In the genomic region with DNA sequence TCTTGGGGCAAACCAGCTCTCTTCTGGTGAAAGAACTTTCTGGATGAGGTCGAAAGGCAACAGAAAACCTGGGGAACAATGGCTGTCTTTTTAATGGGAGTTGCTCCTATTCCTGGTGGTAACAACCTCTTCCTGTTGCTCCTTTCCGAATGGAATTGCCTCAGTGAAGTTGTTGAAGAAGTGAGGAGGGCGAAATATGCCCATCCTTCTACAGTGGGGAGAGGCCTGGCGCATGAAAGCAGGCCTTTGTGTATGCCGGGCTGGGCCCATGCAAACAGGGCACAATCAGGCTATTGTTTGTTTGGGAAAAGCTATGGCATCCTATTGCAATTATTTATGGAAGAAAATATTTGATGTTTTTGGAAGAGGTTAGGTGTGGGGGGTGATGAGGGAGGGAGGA, we compare ENCODE assay signal across 25 cellular contexts.
DNase-seq lines count a peak whose midpoint lies in the region; ATAC-seq, FAIRE-seq and TF ChIP-seq lines count a peak whose summit lies in the region.
"Had no signal": no experiment of that assay in that cellular context is flagged by ENCODE, and none has a peak within 500 bp of the region (broad histone marks: within the 10 kb centered on the region; RNA-seq: fewer than 3 reads in every experiment).

No MANE protein-coding gene starts in this region.

- no peak overlapping the region for H2BK15ac ChIP-seq in H1 (ENCODE audit: low read length)

- H3K79me2 ChIP-seq in H1 (ENCODE audit: control insufficient read depth in 1 of 2, insufficient read depth in 2 of 2, low read length in 2 of 2) = peaks cover 0 to 88% of the 10 kb centered on the region in 2 experiments; a peak in 3 of 4 replicates

- no peak overlapping the region for H2BK5ac ChIP-seq in H1 (ENCODE audit: low read depth, low read length)

- H3K27ac ChIP-seq in breast epithelium = peak overlapping the region; percentile 3 to 75
- no peak overlapping the region for H3K27ac ChIP-seq in H1 (ENCODE audit: low read depth, low read length)
- H3K27ac ChIP-seq: 22Rv1, thoracic aorta had no signal

- no peak overlapping the region for H2AFZ ChIP-seq in H1 (ENCODE audit: low read length)

- peaks cover 22% of the 10 kb centered on the region for H3K79me1 ChIP-seq in H1 (ENCODE audit: low read depth, low read length)

- no peak overlapping the region for H2BK120ac ChIP-seq in H1 (replicated peaks; ENCODE audit: low read depth, low read length)

- H3K9ac ChIP-seq in H1 (replicated peaks in 1 of 4; ENCODE audit: extremely low read depth in 1 of 4, low read depth in 3 of 4, low read length in 3 of 4) = no peak overlapping the region

- peaks cover 10% of the 10 kb centered on the region for H3K4me1 Mint-ChIP-seq in MCF 10A (ENCODE audit: insufficient read depth, unreplicated experiment)

- H3K27me3 Mint-ChIP-seq in MCF 10A (ENCODE audit: insufficient read depth, unreplicated experiment) = no peaks in the 10 kb centered on the region
- H3K27me3 Mint-ChIP-seq: naive thymus-derived CD8-positive, alpha-beta T cell had no signal

- H3K36me3 Mint-ChIP-seq in MCF 10A (ENCODE audit: insufficient read depth, unreplicated experiment) = no peaks in the 10 kb centered on the region

- peaks cover 0 to 5% of the 10 kb centered on the region in 2 donors for H3K4me1 ChIP-seq in breast epithelium
- H3K4me1 ChIP-seq in H1 (replicated peaks in 1 of 4; ENCODE audit: control insufficient read depth in 3 of 4, insufficient read depth in 4 of 4, low read length in 3 of 4) = peaks cover 4 to 26% (median 8%) of the 10 kb centered on the region in 4 experiments; a peak in 6 of 7 replicates

- H2BK12ac ChIP-seq in H1 (ENCODE audit: low read depth, low read length) = no peak overlapping the region

- BruUV-seq in MCF 10A (replicated peaks; lab: Mats Ljungman, UMichigan) = no TSS peak

- POLR2A ChIA-PET in MCF 10A (lab: Yijun Ruan, JAX) (no interaction called here), H1 (lab: Charles Lee; ENCODE audit: partially characterized antibody) (interaction anchor here (1.3 kb wide), 1 partner anchor 24 kb away, joined by 3 read pairs; no protein-coding TSS in a partner anchor)

- no peak overlapping the region for H3K18ac ChIP-seq in H1 (ENCODE audit: extremely low read depth, low read length)

- no peak for TF ChIP-seq POLR2A in breast epithelium (IDR thresholded peaks at IDR 0.05)
- no peak for TF ChIP-seq POLR2A in H1 (IDR thresholded peaks at IDR 0.05; ENCODE audit: control extremely low read depth in 1 of 2, low read depth in 2 of 2, low read length in 2 of 2)

- H2AK5ac ChIP-seq in H1 (ENCODE audit: low read depth, low read length) = no peak overlapping the region

- intact Hi-C loops in breast epithelium (cut with DNase I; ENCODE audit: low total_unique reads) (no loop called here), MCF 10A (cut with micrococcal nuclease) (no loop called here)

- H3K27ac Mint-ChIP-seq in MCF 10A (ENCODE audit: low read depth, unreplicated experiment) = no peak overlapping the region
- H3K27ac Mint-ChIP-seq: activated T-cell treated with anti-CD3 and anti-CD28 coated beads, Interleukin-2, amount 50 U/mL, for 72 hours had no signal

- 0 out of 2 replicates have a peak overlapping the region, but pooled peaks have one; percentile 36 for H2BK20ac ChIP-seq in H1 (ENCODE audit: low read length)

- CTCF ChIA-PET in MCF 10A (lab: Yijun Ruan, JAX) = no interaction called here
- CTCF ChIA-PET in H1 (lab: Charles Lee; ENCODE audit: partially characterized antibody) = interaction anchor here (1.0 to 3.1 kb wide), 6 partner anchors 8 to 67 kb away, joined by 3 to 16 read pairs (median 5); no protein-coding TSS in a partner anchor

- H3K36me3 ChIP-seq in breast epithelium (no peaks in the 10 kb centered on the region), H1 (ENCODE audit: control insufficient read depth in 2 of 4, insufficient read depth in 4 of 4, low read length in 3 of 4) (no peaks in the 10 kb centered on the region)
- H3K36me3 ChIP-seq: thoracic aorta had no signal

- no peak overlapping the region for H4K8ac ChIP-seq in H1 (ENCODE audit: extremely low read depth, insufficient read depth, low read length)

- peak in 1 of 2 donors; percentile 43 for DNase-seq in breast epithelium (ENCODE audit: low spot score in 2 of 2)
- DNase-seq in MCF 10A (ENCODE audit: unreplicated experiment) = no peak
- DNase-seq in H1 (ENCODE audit: low read depth in 1 of 2, low spot score in 2 of 2) = no peak
- peak in 47 of 56 donors; percentile 6 to 77 (median 55) for DNase-seq in nucleus accumbens (lab: John Stamatoyannopoulos, UW)
- no peak for DNase-seq in activated effector memory CD4-positive, alpha-beta T cell treated with anti-CD3 and anti-CD28 coated beads, Interleukin-2, amount 50 U/mL, for 16 hours
- no peak for DNase-seq in glomerular visceral epithelial cell (ENCODE audit: extremely low spot score)
- DNase-seq in GM19238 (ENCODE audit: insufficient read length, low spot score) = no peak
- DNase-seq: activated CD4-positive, alpha-beta T cell treated with anti-CD3 and anti-CD28 coated beads for 4 hours; activated naive CD4-positive, alpha-beta T cell treated with anti-CD3 and anti-CD28 coated beads, Interleukin-2, amount 50 U/mL, for 16 hours; activated T-cell treated with anti-CD3 and anti-CD28 coated beads, Interleukin-2, amount 50 U/mL, for 72 hours; AML-193; COR-L47; DND-41; glutamatergic neuron; naive thymus-derived CD8-positive, alpha-beta T cell; NCI-H1105; NCI-H2029 treated with DMSO at 0.1 percent for 48 hours; NCI-H345; NCI-H774; Right ventricle myocardium superior; stimulated activated CD4-positive, alpha-beta T cell treated with anti-CD3 and anti-CD28 coated beads, Interleukin-1b, Interleukin-23, amount 100 ng/mL, for 48 hours had no signal

- FAIRE-seq in H1 (lab: Jason Lieb, UNC) = no peak
- FAIRE-seq: GM12891 had no signal

- no peaks in the 10 kb centered on the region for H3K9me3 Mint-ChIP-seq in MCF 10A (ENCODE audit: unreplicated experiment)

- H4K20me1 ChIP-seq in H1 (replicated peaks in 1 of 2; ENCODE audit: control insufficient read depth in 1 of 2, insufficient read depth in 2 of 2, low read length in 2 of 2) = peaks cover 1 to 7% of the 10 kb centered on the region in 2 experiments

- H3K4ac ChIP-seq in H1 (replicated peaks; ENCODE audit: insufficient read length, low read depth, low read length) = no peak overlapping the region

- H3K27me3 ChIP-seq in breast epithelium (no peaks in the 10 kb centered on the region), H1 (replicated peaks in 1 of 4; ENCODE audit: control insufficient read depth in 3 of 4, extremely low read depth in 1 of 4, insufficient read depth in 3 of 4, low read length in 3 of 4) (no peaks in the 10 kb centered on the region)

- H3K56ac ChIP-seq in H1 (replicated peaks; ENCODE audit: insufficient read length, low read depth, low read length) = no peak overlapping the region

- H4K5ac ChIP-seq in H1 (ENCODE audit: insufficient read length, low read depth, low read length) = no peak overlapping the region

- no peak for TF ChIP-seq RAD21 in H1 (IDR thresholded peaks at IDR 0.05 in 1 of 2, conservative IDR thresholded peaks at IDR 0.05 in 1 of 2; ENCODE audit: low read depth in 2 of 2, low read length in 2 of 2)

- H3K14ac ChIP-seq in H1 (ENCODE audit: insufficient read length) = no peak overlapping the region

- WGBS in H1 (ENCODE audit: extremely low coverage in 1 of 2, insufficient coverage in 1 of 2, insufficient read length in 1 of 2, insufficient replicate concordance in 2 of 2, low coverage in 1 of 2, low lambda C conversion rate in 2 of 2, missing lambda C conversion rate in 1 of 2), 2 experiments = 87% methylated on average over 5 of the region's 5 CpGs; no CpG with 5 or more reads in 1 of the 2 experiments

- H3K4me3 ChIP-seq in breast epithelium = no peak overlapping the region
- H3K4me3 ChIP-seq in H1 (ENCODE audit: extremely low read depth in 1 of 4, insufficient read depth in 2 of 4, low read depth in 3 of 4, low read length in 4 of 4) = no peak overlapping the region
- H3K4me3 ChIP-seq: thoracic aorta had no signal

- H4K91ac ChIP-seq in H1 (replicated peaks; ENCODE audit: insufficient read length, low read length) = no peak overlapping the region

- no peaks in the 10 kb centered on the region for H3K9me3 ChIP-seq in breast epithelium
- no peaks in the 10 kb centered on the region for H3K9me3 ChIP-seq in H1 (ENCODE audit: insufficient read depth in 2 of 2, low read depth in 1 of 2, low read length in 1 of 2)
- H3K9me3 ChIP-seq: thoracic aorta had no signal

- peaks cover 2% of the 10 kb centered on the region; the same call in 1 of the 2 replicates for H3K23me2 ChIP-seq in H1 (ENCODE audit: low read depth, low read length)

- no peak overlapping the region for H3K4me3 Mint-ChIP-seq in MCF 10A (ENCODE audit: unreplicated experiment)
- H3K4me3 Mint-ChIP-seq: activated T-cell treated with anti-CD3 and anti-CD28 coated beads, Interleukin-2, amount 50 U/mL, for 72 hours; naive thymus-derived CD8-positive, alpha-beta T cell had no signal

- no peak overlapping the region for H3K4me2 ChIP-seq in H1 (ENCODE audit: insufficient read depth in 1 of 2, low read depth in 2 of 2, low read length in 2 of 2)

- TF ChIP-seq EP300 in H1 (IDR thresholded peaks at IDR 0.05; ENCODE audit: borderline replicate concordance in 1 of 2, low read depth in 2 of 2, low read length in 2 of 2) = no peak

- TF ChIP-seq CTCF in breast epithelium (IDR thresholded peaks at IDR 0.05) (no peak), MCF 10A (IDR thresholded peaks at IDR 0.05; ENCODE audit: unreplicated experiment) (no peak), H1 (IDR thresholded peaks at IDR 0.05; ENCODE audit: control extremely low read depth in 1 of 3, insufficient read depth in 1 of 3, low read depth in 1 of 3, low read length in 3 of 3) (no peak)

- ATAC-seq in HG02852 (IDR thresholded peaks at IDR 0.05; ENCODE audit: unreplicated experiment) = no peak
- ATAC-seq: activated T-cell treated with anti-CD3 and anti-CD28 coated beads, Interleukin-2, amount 50 U/mL, for 72 hours; naive thymus-derived CD8-positive, alpha-beta T cell had no signal

- H3K23ac ChIP-seq in H1 (ENCODE audit: insufficient read length) = no peak overlapping the region

TF ChIP-seq in H1, 55 proteins besides CTCF, POLR2A, EP300 and RAD21 (continues in another document):
- TF ChIP-seq JUND (IDR thresholded peaks at IDR 0.05; ENCODE audit: low read length) (no peak), CEBPB (IDR thresholded peaks at IDR 0.05; ENCODE audit: low read depth, low read length) (no peak), CHD2 (IDR thresholded peaks at IDR 0.05; ENCODE audit: low read length) (no peak), SIX5 (IDR thresholded peaks at IDR 0.05; ENCODE audit: low read depth, low read length) (no peak), BCL11A (IDR thresholded peaks at IDR 0.05; ENCODE audit: low read depth in 2 of 2, low read length in 2 of 2) (no peak), KDM1A (IDR thresholded peaks at IDR 0.05; ENCODE audit: borderline replicate concordance, low read length) (no peak)
- TF ChIP-seq, protein P1, sequence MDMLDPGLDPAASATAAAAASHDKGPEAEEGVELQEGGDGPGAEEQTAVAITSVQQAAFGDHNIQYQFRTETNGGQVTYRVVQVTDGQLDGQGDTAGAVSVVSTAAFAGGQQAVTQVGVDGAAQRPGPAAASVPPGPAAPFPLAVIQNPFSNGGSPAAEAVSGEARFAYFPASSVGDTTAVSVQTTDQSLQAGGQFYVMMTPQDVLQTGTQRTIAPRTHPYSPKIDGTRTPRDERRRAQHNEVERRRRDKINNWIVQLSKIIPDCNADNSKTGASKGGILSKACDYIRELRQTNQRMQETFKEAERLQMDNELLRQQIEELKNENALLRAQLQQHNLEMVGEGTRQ (IDR thresholded peaks at IDR 0.05; ENCODE audit: low read length) = no peak

Comparison
In these comparisons a context has a peak if more than half of its experiments do, and no peak if none do; other contexts are left out.
1. DNase-seq: peak in nucleus accumbens (47 of 56); none in MCF 10A (single experiment), H1 (0 of 2), activated effector memory CD4-positive, alpha-beta T cell treated with anti-CD3 and anti-CD28 coated beads, Interleukin-2, amount 50 U/mL, for 16 hours (single experiment), glomerular visceral epithelial cell (single experiment) and GM19238 (single experiment).